In genomic region chr15:58510715-58511465, GRCh38 we compare ENCODE assay signal across 1 cellular context.
TF ChIP-seq lines count a peak whose summit lies in the region.

No MANE protein-coding gene starts in this region.

TF ChIP-seq in K562, 482 proteins besides CTCF, POLR2A, EP300 and RAD21 (continued from another document):
- TF ChIP-seq USF2 (CRISPR knock-in tag; IDR thresholded peaks at IDR 0.05) (0 out of 2 replicates have a peak, but pooled peaks have one; percentile 25), RCOR1 (IDR thresholded peaks at IDR 0.05; ENCODE audit: borderline replicate concordance in 1 of 2, low read depth in 2 of 2, low read length in 2 of 2) (no peak), TRIM28 (IDR thresholded peaks at IDR 0.05) (no peak), SMAD2 (IDR thresholded peaks at IDR 0.05; ENCODE audit: low read depth, low read length) (no peak), NCOA2 (IDR thresholded peaks at IDR 0.05; ENCODE audit: partially characterized antibody in 2 of 2) (no peak), EZH2 (IDR thresholded peaks at IDR 0.05; ENCODE audit: borderline replicate concordance, low read depth, low read length) (no peak), ZFP91 (CRISPR knock-in tag; IDR thresholded peaks at IDR 0.05) (no peak), U2AF2 (optimal IDR thresholded peaks at IDR 0.05; ENCODE audit: low read depth, low read length) (no peak), MEF2A (IDR thresholded peaks at IDR 0.05; ENCODE audit: control insufficient read depth, low read depth, low read length) (no peak), KAT2B (IDR thresholded peaks at IDR 0.05; ENCODE audit: low read depth, low read length) (no peak), ELF1 (tag; IDR thresholded peaks at IDR 0.05) (no peak), NFIC (IDR thresholded peaks at IDR 0.05) (peak; percentile 38; the same call in 1 of the 2 replicates), ZNF311 (CRISPR knock-in tag; IDR thresholded peaks at IDR 0.05) (no peak), ZNF511 (CRISPR knock-in tag; IDR thresholded peaks at IDR 0.05) (no peak), HMG20B (CRISPR knock-in tag; IDR thresholded peaks at IDR 0.05) (no peak), HLTF (IDR thresholded peaks at IDR 0.05) (no peak), KLF16 (IDR thresholded peaks at IDR 0.05) (no peak), STAT5A (IDR thresholded peaks at IDR 0.05; ENCODE audit: borderline replicate concordance, low read length) (no peak), SP1 (CRISPR knock-in tag; IDR thresholded peaks at IDR 0.05) (no peak)
